Comparison of ENCODE assay signal across 8 cellular contexts in the genomic region with DNA sequence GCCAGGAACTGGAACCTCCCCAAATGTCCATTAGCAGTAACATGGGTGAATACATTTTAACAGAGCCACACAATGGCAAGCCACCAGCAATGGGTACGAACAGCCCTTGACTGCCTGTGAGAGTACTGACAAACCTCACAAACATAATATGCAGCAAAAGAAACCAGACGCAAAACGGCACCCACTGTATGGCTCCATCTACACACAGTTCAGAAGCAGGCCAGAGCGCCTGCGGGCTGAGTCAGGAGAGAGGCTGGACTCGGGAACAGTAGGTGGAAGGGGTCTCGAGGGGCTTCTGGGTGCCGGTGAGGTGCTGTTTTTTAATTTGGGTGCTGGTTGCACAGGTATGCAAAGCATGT.
DNase-seq lines count a peak whose midpoint lies in the region; ATAC-seq, FAIRE-seq and TF ChIP-seq lines count a peak whose summit lies in the region.
"Had no signal": no experiment of that assay in that cellular context is flagged by ENCODE, and none has a peak within 500 bp of the region (broad histone marks: within the 10 kb centered on the region; RNA-seq: fewer than 3 reads in every experiment).

No MANE protein-coding gene starts in this region.

- H3K4me3 ChIP-seq in HCT116 (replicated peaks in 1 of 2; ENCODE audit: low read depth in 1 of 2, low read length in 2 of 2) (no peak overlapping the region), small intestine (ENCODE audit: low read depth in 1 of 2, low read length in 2 of 2) (peak overlapping the region in 1 of 2 donors; percentile 18)

- H3K4me2 ChIP-seq in HCT116 (ENCODE audit: low read length) = peak overlapping the region; percentile 78

- H3K9ac ChIP-seq in HCT116 (ENCODE audit: low read length) = peak overlapping the region; percentile 55; the same call in 1 of the 2 replicates

- peaks cover 18% of the 10 kb centered on the region for H3K4me1 Mint-ChIP-seq in WTC11
- peaks cover 6% of the 10 kb centered on the region for H3K4me1 Mint-ChIP-seq in endothelial cell (ENCODE audit: unreplicated experiment)

- H3K27me3 Mint-ChIP-seq in WTC11 (ENCODE audit: low read depth) (peaks cover 15% of the 10 kb centered on the region), endothelial cell (ENCODE audit: unreplicated experiment) (peaks cover 10% of the 10 kb centered on the region)

- DNase-seq in HCT116 (ENCODE audit: low read depth, low spot score) = no peak
- DNase-seq in WTC11 (ENCODE audit: low spot score) = peak; percentile 7
- no peak for DNase-seq in left ventricle myocardium superior
- peak; percentile 44 for DNase-seq in small intestine
- no peak for DNase-seq in endothelial cell (ENCODE audit: low spot score)
- no peak for DNase-seq in NCI-H1694 treated with DMSO at 0.1 percent for 48 hours (lab: John Stamatoyannopoulos, UW)
- DNase-seq in NCI-H2171 (lab: John Stamatoyannopoulos, UW) = no peak
- DNase-seq: NCI-H2029 treated with DMSO at 0.1 percent for 48 hours had no signal

- peaks cover 43 to 66% of the 10 kb centered on the region in 2 experiments for H3K4me1 ChIP-seq in HCT116 (ENCODE audit: control insufficient read depth in 1 of 2, insufficient read depth in 2 of 2, low read length in 2 of 2)
- H3K4me1 ChIP-seq in small intestine (ENCODE audit: control insufficient read depth in 2 of 2, insufficient read depth in 1 of 2, low read depth in 1 of 2, low read length in 1 of 2) = peaks cover 2 to 4% of the 10 kb centered on the region in 2 donors

- H3K4me3 Mint-ChIP-seq in WTC11 (peak overlapping the region; percentile 54; the same call in 1 of the 2 replicates), endothelial cell (ENCODE audit: unreplicated experiment) (no peak overlapping the region)

- RAD21 ChIA-PET in HCT116 (lab: Charles Lee; ENCODE audit: low non-redundant PET in 1 of 2, low total read pairs in 2 of 2, uncharacterized antibody in 2 of 2, unreplicated experiment in 2 of 2) = no interaction called here

- no peak overlapping the region for H2AFZ ChIP-seq in HCT116 (ENCODE audit: low read depth, low read length, poor library complexity, severe bottlenecking)

- TF ChIP-seq CTCF in HCT116 (IDR thresholded peaks at IDR 0.05 in 2 of 3, conservative IDR thresholded peaks at IDR 0.05 in 1 of 3; ENCODE audit: borderline replicate concordance in 1 of 3, insufficient read depth in 1 of 3, low read depth in 2 of 3, low read length in 2 of 3) (no peak), WTC11 (IDR thresholded peaks at IDR 0.05) (no peak), endothelial cell (IDR thresholded peaks at IDR 0.05; ENCODE audit: unreplicated experiment) (no peak)

- H3K27ac ChIP-seq in HCT116 (ENCODE audit: low read depth, low read length) (no peak overlapping the region), small intestine (ENCODE audit: low read depth in 1 of 2, low read length in 1 of 2) (peak overlapping the region; percentile 91 to 96)

- H3K27me3 ChIP-seq in HCT116 (ENCODE audit: insufficient read depth, low read length) (no peaks in the 10 kb centered on the region), small intestine (ENCODE audit: control insufficient read depth in 2 of 2, insufficient read depth in 2 of 2, low read length in 2 of 2) (no peaks in the 10 kb centered on the region)

- CTCF ChIA-PET in HCT116 (lab: Charles Lee) = no interaction called here
- CTCF ChIA-PET in WTC11 (lab: Charles Lee) = interaction anchor here (1.0 to 3.3 kb wide), 3 partner anchors 9 to 160 kb away, joined by 3 to 20 read pairs (median 13); a partner anchor contains a TSS

- POLR2A ChIA-PET in HCT116 (lab: Charles Lee) = interaction anchor here (1.2 to 3.0 kb wide), 3 partner anchors 8 to 77 kb away, joined by 5 to 37 read pairs (median 6); a partner anchor contains a TSS
- POLR2A ChIA-PET in WTC11 (lab: Charles Lee) = interaction anchor here (1.8 kb wide), 1 partner anchor 77 kb away, joined by 22 read pairs; a partner anchor contains a TSS

- BruUV-seq in HCT116 (replicated peaks; lab: Mats Ljungman, UMichigan) = TSS peak; percentile 58

- no peaks in the 10 kb centered on the region for H3K36me3 ChIP-seq in HCT116 (ENCODE audit: control insufficient read depth in 1 of 2, insufficient read depth in 2 of 2, low read length in 2 of 2)
- H3K36me3 ChIP-seq in small intestine (ENCODE audit: control insufficient read depth in 2 of 2, insufficient read depth in 2 of 2, low read length in 2 of 2) = no peaks in the 10 kb centered on the region

- no peak for TF ChIP-seq POLR2A in HCT116 (IDR thresholded peaks at IDR 0.05; ENCODE audit: borderline replicate concordance, extremely low read depth, insufficient read depth, insufficient read length)

- H3K36me3 Mint-ChIP-seq in WTC11 (no peaks in the 10 kb centered on the region), endothelial cell (ENCODE audit: low read depth, unreplicated experiment) (no peaks in the 10 kb centered on the region)

- H3K9me2 ChIP-seq in HCT116 (ENCODE audit: insufficient read depth) = no peaks in the 10 kb centered on the region

- WGBS in small intestine, 3 donors = 20 to 66% (median 47%) methylated on average over 8 of the region's 8 CpGs

- no peaks in the 10 kb centered on the region for H3K79me2 ChIP-seq in HCT116 (ENCODE audit: insufficient read depth, low read length)

- no peak for FAIRE-seq in small intestine (lab: Jason Lieb, UNC)

- no peaks in the 10 kb centered on the region for H3K9me3 ChIP-seq in HCT116 (ENCODE audit: control insufficient read depth in 1 of 2, insufficient read depth in 1 of 2, low read depth in 1 of 2, low read length in 2 of 2)
- H3K9me3 ChIP-seq in small intestine (ENCODE audit: control insufficient read depth, low read depth) = no peaks in the 10 kb centered on the region

- intact Hi-C loops in HCT116 (cut with micrococcal nuclease) (no loop called here), left ventricle myocardium superior (cut with micrococcal nuclease) (no loop called here)

- H3K9me3 Mint-ChIP-seq in WTC11 (no peaks in the 10 kb centered on the region), endothelial cell (ENCODE audit: unreplicated experiment) (no peaks in the 10 kb centered on the region)

- H3K27ac Mint-ChIP-seq in WTC11 = no peak overlapping the region
- H3K27ac Mint-ChIP-seq in endothelial cell (ENCODE audit: unreplicated experiment) = no peak overlapping the region

- no peaks in the 10 kb centered on the region for H4K20me1 ChIP-seq in HCT116 (ENCODE audit: insufficient read depth)

- ATAC-seq in HCT116 (no peak), WTC11 (no peak), left ventricle myocardium superior (peak; percentile 6)

- no peak for TF ChIP-seq RAD21 in HCT116 (IDR thresholded peaks at IDR 0.05; ENCODE audit: low read depth)

TF ChIP-seq in HCT116, 20 proteins besides CTCF, POLR2A, EP300 and RAD21 (continues in another document):
- no peak for TF ChIP-seq EZH2 (IDR thresholded peaks at IDR 0.05)
- TF ChIP-seq JUND (IDR thresholded peaks at IDR 0.05) = no peak
- TF ChIP-seq CEBPB (IDR thresholded peaks at IDR 0.05; ENCODE audit: low read depth) = no peak
- TF ChIP-seq, protein P1, sequence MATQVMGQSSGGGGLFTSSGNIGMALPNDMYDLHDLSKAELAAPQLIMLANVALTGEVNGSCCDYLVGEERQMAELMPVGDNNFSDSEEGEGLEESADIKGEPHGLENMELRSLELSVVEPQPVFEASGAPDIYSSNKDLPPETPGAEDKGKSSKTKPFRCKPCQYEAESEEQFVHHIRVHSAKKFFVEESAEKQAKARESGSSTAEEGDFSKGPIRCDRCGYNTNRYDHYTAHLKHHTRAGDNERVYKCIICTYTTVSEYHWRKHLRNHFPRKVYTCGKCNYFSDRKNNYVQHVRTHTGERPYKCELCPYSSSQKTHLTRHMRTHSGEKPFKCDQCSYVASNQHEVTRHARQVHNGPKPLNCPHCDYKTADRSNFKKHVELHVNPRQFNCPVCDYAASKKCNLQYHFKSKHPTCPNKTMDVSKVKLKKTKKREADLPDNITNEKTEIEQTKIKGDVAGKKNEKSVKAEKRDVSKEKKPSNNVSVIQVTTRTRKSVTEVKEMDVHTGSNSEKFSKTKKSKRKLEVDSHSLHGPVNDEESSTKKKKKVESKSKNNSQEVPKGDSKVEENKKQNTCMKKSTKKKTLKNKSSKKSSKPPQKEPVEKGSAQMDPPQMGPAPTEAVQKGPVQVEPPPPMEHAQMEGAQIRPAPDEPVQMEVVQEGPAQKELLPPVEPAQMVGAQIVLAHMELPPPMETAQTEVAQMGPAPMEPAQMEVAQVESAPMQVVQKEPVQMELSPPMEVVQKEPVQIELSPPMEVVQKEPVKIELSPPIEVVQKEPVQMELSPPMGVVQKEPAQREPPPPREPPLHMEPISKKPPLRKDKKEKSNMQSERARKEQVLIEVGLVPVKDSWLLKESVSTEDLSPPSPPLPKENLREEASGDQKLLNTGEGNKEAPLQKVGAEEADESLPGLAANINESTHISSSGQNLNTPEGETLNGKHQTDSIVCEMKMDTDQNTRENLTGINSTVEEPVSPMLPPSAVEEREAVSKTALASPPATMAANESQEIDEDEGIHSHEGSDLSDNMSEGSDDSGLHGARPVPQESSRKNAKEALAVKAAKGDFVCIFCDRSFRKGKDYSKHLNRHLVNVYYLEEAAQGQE (IDR thresholded peaks at IDR 0.05; ENCODE audit: low read depth) = no peak

TF ChIP-seq in WTC11, 78 proteins besides CTCF, POLR2A, EP300 and RAD21 (continues in another document):
- TF ChIP-seq, protein P2, sequence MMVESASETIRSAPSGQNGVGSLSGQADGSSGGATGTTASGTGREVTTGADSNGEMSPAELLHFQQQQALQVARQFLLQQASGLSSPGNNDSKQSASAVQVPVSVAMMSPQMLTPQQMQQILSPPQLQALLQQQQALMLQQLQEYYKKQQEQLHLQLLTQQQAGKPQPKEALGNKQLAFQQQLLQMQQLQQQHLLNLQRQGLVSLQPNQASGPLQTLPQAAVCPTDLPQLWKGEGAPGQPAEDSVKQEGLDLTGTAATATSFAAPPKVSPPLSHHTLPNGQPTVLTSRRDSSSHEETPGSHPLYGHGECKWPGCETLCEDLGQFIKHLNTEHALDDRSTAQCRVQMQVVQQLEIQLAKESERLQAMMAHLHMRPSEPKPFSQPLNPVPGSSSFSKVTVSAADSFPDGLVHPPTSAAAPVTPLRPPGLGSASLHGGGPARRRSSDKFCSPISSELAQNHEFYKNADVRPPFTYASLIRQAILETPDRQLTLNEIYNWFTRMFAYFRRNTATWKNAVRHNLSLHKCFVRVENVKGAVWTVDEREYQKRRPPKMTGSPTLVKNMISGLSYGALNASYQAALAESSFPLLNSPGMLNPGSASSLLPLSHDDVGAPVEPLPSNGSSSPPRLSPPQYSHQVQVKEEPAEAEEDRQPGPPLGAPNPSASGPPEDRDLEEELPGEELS (CRISPR knock-in tag; IDR thresholded peaks at IDR 0.05) = no peak
- no peak for TF ChIP-seq ZNF121 (CRISPR knock-in tag; IDR thresholded peaks at IDR 0.05)

Comparison
In these comparisons a context has a peak if more than half of its experiments do, and no peak if none do; other contexts are left out.
1. DNase-seq: peak in WTC11 (single experiment) and small intestine (single experiment); none in HCT116 (single experiment), left ventricle myocardium superior (single experiment), endothelial cell (single experiment), NCI-H1694 treated with DMSO at 0.1 percent for 48 hours (single experiment) and NCI-H2171 (single experiment).